Comparison of ENCODE assay signal across 20 cellular contexts in the genomic region with DNA sequence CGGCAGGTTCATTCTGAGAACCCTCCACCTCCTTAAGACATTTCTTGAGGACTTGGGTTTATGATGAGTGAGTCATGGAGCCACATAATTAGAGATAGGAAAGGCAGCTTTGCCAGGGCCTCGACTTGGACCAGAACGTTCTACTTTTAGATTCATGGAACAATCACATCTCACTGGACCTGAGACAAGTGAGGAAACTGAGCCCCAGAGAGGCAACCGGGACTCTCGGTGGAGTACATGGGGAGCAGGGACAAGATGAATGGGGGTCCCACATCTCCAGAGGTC. TPM values are rescaled to one million over a fixed set of nuclear protein-coding genes. Genes with fewer than 3 reads are reported as not detected.
DNase-seq lines count a peak whose midpoint lies in the region; TF ChIP-seq lines count a peak whose summit lies in the region.
"Had no signal": no experiment of that assay in that cellular context is flagged by ENCODE, and none has a peak within 500 bp of the region (broad histone marks: within the 10 kb centered on the region; RNA-seq: fewer than 3 reads in every experiment).

No MANE protein-coding gene starts in this region.

- H3K4me2 ChIP-seq in neural progenitor cell, result no peak overlapping the region
- H3K4me2 ChIP-seq: KMS-11 had no signal

- H3K27ac ChIP-seq in neural progenitor cell, result no peak overlapping the region
- peak overlapping the region; percentile 36 to 81 for H3K27ac ChIP-seq in tibial artery
- H3K27ac ChIP-seq: 22Rv1, KMS-11, RWPE1, SJSA1 had no signal

- H3K36me3 Mint-ChIP-seq in neural progenitor cell, result no peaks in the 10 kb centered on the region

- no peaks in the 10 kb centered on the region for H3K9me3 ChIP-seq in neural progenitor cell (ENCODE audit: low read depth)
- no peaks in the 10 kb centered on the region for H3K9me3 ChIP-seq in tibial artery
- H3K9me3 ChIP-seq: MG63, SJSA1 had no signal

- no peaks in the 10 kb centered on the region for H3K27me3 ChIP-seq in neural progenitor cell
- H3K27me3 ChIP-seq in tibial artery, result no peaks in the 10 kb centered on the region
- H3K27me3 ChIP-seq: MG63, SJSA1 had no signal

- H3K4me1 ChIP-seq in neural progenitor cell (peaks cover 2% of the 10 kb centered on the region), tibial artery (peaks cover 5 to 38% (median 34%) of the 10 kb centered on the region in 4 donors)

- H3K79me2 ChIP-seq in neural progenitor cell (ENCODE audit: low read depth), result no peaks in the 10 kb centered on the region

- H4K20me1 ChIP-seq in neural progenitor cell (ENCODE audit: low read depth), result no peaks in the 10 kb centered on the region

- no peak overlapping the region for H3K4me3 ChIP-seq in neural progenitor cell
- no peak overlapping the region for H3K4me3 ChIP-seq in tibial artery
- H3K4me3 ChIP-seq: MG63, SJSA1 had no signal

- intact Hi-C loops in tibial artery (cut with DNase I; ENCODE audit: low total_unique reads), result no loop called here

- no peak overlapping the region for H2AFZ ChIP-seq in neural progenitor cell (replicated peaks)

- H3K9ac ChIP-seq in neural progenitor cell, result no peak overlapping the region
- H3K9ac ChIP-seq: KMS-11 had no signal

- peaks cover 3% of the 10 kb centered on the region for H3K27me3 Mint-ChIP-seq in neural progenitor cell (ENCODE audit: insufficient read depth, low read depth)

- H3F3A ChIP-seq in neural progenitor cell (ENCODE audit: low read depth), result no peaks in the 10 kb centered on the region

- peak; percentile 38 for DNase-seq in activated CD8-positive, alpha-beta memory T cell treated with anti-CD3 and anti-CD28 coated beads, Interleukin-2, amount 50 U/mL, for 48 hours
- DNase-seq in activated CD8-positive, alpha-beta memory T cell treated with anti-CD3 and anti-CD28 coated beads, Interleukin-2, amount 50 U/mL, for 4 hours, result no peak
- DNase-seq in amniotic epithelial cell (ENCODE audit: low read depth) (peak; percentile 15), neural progenitor cell (ENCODE audit: low spot score) (no peak), tibial artery (no peak), DMS153 treated with DMSO at 0.1 percent for 48 hours (lab: John Stamatoyannopoulos, UW; ENCODE audit: unreplicated experiment) (no peak), foreskin melanocyte (no peak), midbrain (lab: John Stamatoyannopoulos, UW) (no peak)
- DNase-seq: DND-41; GF-D8; GOT3; MG63; NCI-H1694 treated with DMSO at 0.1 percent for 48 hours; NCI-H69; NK-92 treated with Interleukin-12 subunit alpha and Interleukin-12 subunit beta, amount 100 ng/mL, for 24 hours; OCI-M1 had no signal

- H3K4me1 Mint-ChIP-seq in neural progenitor cell, result peaks cover 11% of the 10 kb centered on the region

- TF ChIP-seq CTCF in neural progenitor cell (IDR thresholded peaks at IDR 0.05) (no peak), tibial artery (IDR thresholded peaks at IDR 0.05) (no peak)

- peak overlapping the region; percentile 89 for H3K27ac Mint-ChIP-seq in neural progenitor cell

- no peak overlapping the region for H3K4me3 Mint-ChIP-seq in neural progenitor cell

- H3K36me3 ChIP-seq in neural progenitor cell (no peaks in the 10 kb centered on the region), tibial artery (no peaks in the 10 kb centered on the region)
- H3K36me3 ChIP-seq: MG63, SJSA1 had no signal

- H3K9me3 Mint-ChIP-seq in neural progenitor cell, result peaks cover 4% of the 10 kb centered on the region

RNA-seq across cellular contexts. Expression of a gene that starts 59.5 kb away (rescaled TPM):
- 0.09 TPM in 1 of 2 replicates, not detected in the other for total RNA-seq in neural progenitor cell (ENCODE audit: low replicate concordance)

Comparison
In these comparisons a context has a peak if more than half of its experiments do, and no peak if none do; other contexts are left out.
1. DNase-seq: peak in activated CD8-positive, alpha-beta memory T cell treated with anti-CD3 and anti-CD28 coated beads, Interleukin-2, amount 50 U/mL, for 48 hours (single experiment) and amniotic epithelial cell (single experiment); none in activated CD8-positive, alpha-beta memory T cell treated with anti-CD3 and anti-CD28 coated beads, Interleukin-2, amount 50 U/mL, for 4 hours (single experiment), neural progenitor cell (single experiment), tibial artery (0 of 2), DMS153 treated with DMSO at 0.1 percent for 48 hours (single experiment), foreskin melanocyte (single experiment) and midbrain (single experiment).